In the genomic region with DNA sequence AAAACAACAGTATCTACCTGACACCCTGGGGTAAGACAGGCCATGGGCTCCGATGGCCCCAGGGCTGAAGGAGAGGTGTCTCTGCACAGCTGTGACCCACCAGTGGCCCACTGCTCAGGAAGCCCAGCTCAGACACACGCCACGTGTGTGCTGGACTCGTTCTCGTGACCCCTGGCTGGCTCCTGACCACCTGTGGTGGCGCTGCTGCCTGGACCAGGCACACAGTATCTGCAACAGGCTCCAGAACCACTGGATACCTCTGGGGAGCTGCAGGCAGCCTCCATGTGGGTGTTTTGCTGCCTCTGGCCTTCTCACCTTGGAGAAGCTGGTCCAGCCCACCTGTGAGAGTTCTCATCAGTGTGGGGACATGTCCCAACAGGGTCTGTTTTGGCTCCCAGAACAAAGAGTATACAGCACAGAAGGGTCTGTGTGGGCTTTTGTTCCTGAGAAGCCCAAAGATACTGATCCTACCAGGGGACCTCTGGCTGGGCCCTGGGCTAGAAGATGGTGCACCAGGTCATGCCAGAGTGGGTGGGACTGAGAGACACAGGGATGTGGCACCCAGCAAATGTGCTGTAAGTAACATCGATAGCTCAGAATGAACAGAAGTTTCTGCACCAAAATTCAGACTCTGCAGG, we compare ENCODE assay signal across 1 cellular context.
TF ChIP-seq lines count a peak whose summit lies in the region.

No MANE protein-coding gene starts in this region.

TF ChIP-seq in K562, 482 proteins besides CTCF, POLR2A, EP300 and RAD21 (continued from another document):
- TF ChIP-seq, protein P1, sequence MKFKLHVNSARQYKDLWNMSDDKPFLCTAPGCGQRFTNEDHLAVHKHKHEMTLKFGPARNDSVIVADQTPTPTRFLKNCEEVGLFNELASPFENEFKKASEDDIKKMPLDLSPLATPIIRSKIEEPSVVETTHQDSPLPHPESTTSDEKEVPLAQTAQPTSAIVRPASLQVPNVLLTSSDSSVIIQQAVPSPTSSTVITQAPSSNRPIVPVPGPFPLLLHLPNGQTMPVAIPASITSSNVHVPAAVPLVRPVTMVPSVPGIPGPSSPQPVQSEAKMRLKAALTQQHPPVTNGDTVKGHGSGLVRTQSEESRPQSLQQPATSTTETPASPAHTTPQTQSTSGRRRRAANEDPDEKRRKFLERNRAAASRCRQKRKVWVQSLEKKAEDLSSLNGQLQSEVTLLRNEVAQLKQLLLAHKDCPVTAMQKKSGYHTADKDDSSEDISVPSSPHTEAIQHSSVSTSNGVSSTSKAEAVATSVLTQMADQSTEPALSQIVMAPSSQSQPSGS (CRISPR knock-in tag; IDR thresholded peaks at IDR 0.05): peak; percentile 75; the same call in 1 of the 2 replicates
- TF ChIP-seq, protein P2, sequence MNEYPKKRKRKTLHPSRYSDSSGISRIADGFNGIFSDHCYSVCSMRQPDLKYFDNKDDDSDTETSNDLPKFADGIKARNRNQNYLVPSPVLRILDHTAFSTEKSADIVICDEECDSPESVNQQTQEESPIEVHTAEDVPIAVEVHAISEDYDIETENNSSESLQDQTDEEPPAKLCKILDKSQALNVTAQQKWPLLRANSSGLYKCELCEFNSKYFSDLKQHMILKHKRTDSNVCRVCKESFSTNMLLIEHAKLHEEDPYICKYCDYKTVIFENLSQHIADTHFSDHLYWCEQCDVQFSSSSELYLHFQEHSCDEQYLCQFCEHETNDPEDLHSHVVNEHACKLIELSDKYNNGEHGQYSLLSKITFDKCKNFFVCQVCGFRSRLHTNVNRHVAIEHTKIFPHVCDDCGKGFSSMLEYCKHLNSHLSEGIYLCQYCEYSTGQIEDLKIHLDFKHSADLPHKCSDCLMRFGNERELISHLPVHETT (CRISPR knock-in tag; conservative IDR thresholded peaks at IDR 0.05 in 1 of 2, IDR thresholded peaks at IDR 0.05 in 1 of 2): no peak
